Comparison of ENCODE assay signal across 8 cellular contexts in genomic region chr6:161748535-161749386, GRCh38.
DNase-seq lines count a peak whose midpoint lies in the region; ATAC-seq and TF ChIP-seq lines count a peak whose summit lies in the region.

No MANE protein-coding gene starts in this region.

- peak; percentile 75 for TF ChIP-seq CTCF in choroid plexus epithelial cell (conservative IDR thresholded peaks at IDR 0.05; ENCODE audit: low read depth, low read length)

- ATAC-seq in GM21723 (IDR thresholded peaks at IDR 0.05; ENCODE audit: unreplicated experiment), result no peak
- no peak for ATAC-seq in GM18519 (IDR thresholded peaks at IDR 0.05; ENCODE audit: low FRiP score, unreplicated experiment)

- H3K4me3 ChIP-seq in choroid plexus epithelial cell (ENCODE audit: low read depth, low read length), result no peak overlapping the region

- peak; percentile 10 for DNase-seq in NK-92 treated with Interleukin-12 subunit alpha and Interleukin-12 subunit beta, amount 100 ng/mL, for 24 hours (lab: John Stamatoyannopoulos, UW)
- DNase-seq in NK-92 (lab: John Stamatoyannopoulos, UW; ENCODE audit: unreplicated experiment), result no peak
- peak; percentile 17 for DNase-seq in NCI-H1092 treated with DMSO at 0.1 percent for 48 hours (lab: John Stamatoyannopoulos, UW)
- DNase-seq in choroid plexus epithelial cell (ENCODE audit: low read depth), result peak; percentile 54
- peak; percentile 34 for DNase-seq in myocyte (ENCODE audit: low read depth)
- DNase-seq in cortex of kidney (lab: John Stamatoyannopoulos, UW), result no peak

Comparison
In these comparisons a context has a peak if more than half of its experiments do, and no peak if none do; other contexts are left out.
1. DNase-seq: peak in NK-92 treated with Interleukin-12 subunit alpha and Interleukin-12 subunit beta, amount 100 ng/mL, for 24 hours (single experiment), NCI-H1092 treated with DMSO at 0.1 percent for 48 hours (single experiment), choroid plexus epithelial cell (single experiment) and myocyte (single experiment); none in NK-92 (single experiment) and cortex of kidney (single experiment).